In genomic region chr5:59597690-59598546, GRCh38 we compare ENCODE assay signal across 9 cellular contexts.
DNase-seq lines count a peak whose midpoint lies in the region; ATAC-seq, FAIRE-seq and TF ChIP-seq lines count a peak whose summit lies in the region.
"Had no signal": no experiment of that assay in that cellular context is flagged by ENCODE, and none has a peak within 500 bp of the region (broad histone marks: within the 10 kb centered on the region; RNA-seq: fewer than 3 reads in every experiment).

No MANE protein-coding gene starts in this region.

- H4K20me1 ChIP-seq in endothelial cell of umbilical vein (replicated peaks; ENCODE audit: control insufficient read depth, extremely low read depth, insufficient read depth, low read length), result no peaks in the 10 kb centered on the region

- POLR2A ChIA-PET in endothelial cell of umbilical vein (lab: Charles Lee), result no interaction called here

- H3K4me3 ChIP-seq in HUES48 (ENCODE audit: low read depth, low read length) (no peak overlapping the region), endothelial cell of umbilical vein (replicated peaks in 1 of 3; ENCODE audit: insufficient read depth in 1 of 3, low read depth in 1 of 3, low read length in 3 of 3) (peak overlapping the region in 1 of 3 experiments; percentile 34), skeletal muscle satellite cell (ENCODE audit: low read length) (peak overlapping the region; percentile 50)

- peak overlapping the region; percentile 29 for H2AFZ ChIP-seq in endothelial cell of umbilical vein (ENCODE audit: low read depth, low read length)

- H3K4me2 ChIP-seq in endothelial cell of umbilical vein (ENCODE audit: insufficient read depth, low read length) (peak overlapping the region; percentile 68), skeletal muscle satellite cell (ENCODE audit: low read length) (peak overlapping the region; percentile 72)

- H3K27ac Mint-ChIP-seq in T-helper 17 cell, result no peak overlapping the region

- H3K27me3 ChIP-seq in HUES48 (ENCODE audit: control insufficient read depth, insufficient read depth, low read length) (no peaks in the 10 kb centered on the region), endothelial cell of umbilical vein (ENCODE audit: control insufficient read depth in 2 of 2, insufficient read depth in 2 of 2, low read length in 2 of 2) (no peaks in the 10 kb centered on the region), skeletal muscle satellite cell (ENCODE audit: control insufficient read depth, insufficient read depth, low read length) (no peaks in the 10 kb centered on the region)

- dilution Hi-C loops in endothelial cell of umbilical vein (cut with MboI; ENCODE audit: extremely low pct_ligation_motif_present, low sequenced_read_pairs), result no loop called here

- no peak for FAIRE-seq in endothelial cell of umbilical vein (lab: Jason Lieb, UNC)
- FAIRE-seq: urothelium cell line had no signal

- peak; percentile 4 for DNase-seq in endothelial cell of umbilical vein (ENCODE audit: low read depth, low spot score)
- DNase-seq in NCI-H146 (lab: John Stamatoyannopoulos, UW), result no peak
- DNase-seq in HPDE6-E6E7 (ENCODE audit: extremely low spot score), result no peak
- DNase-seq in NCI-H1694 (lab: John Stamatoyannopoulos, UW), result no peak
- DNase-seq in T-helper 17 cell, result no peak

- TF ChIP-seq POLR2A in endothelial cell of umbilical vein (IDR thresholded peaks at IDR 0.05; ENCODE audit: low read depth, low read length), result no peak

- H3K27ac ChIP-seq in HUES48 (ENCODE audit: low read depth, low read length) (no peak overlapping the region), endothelial cell of umbilical vein (ENCODE audit: insufficient read depth, low read depth, low read length) (peak overlapping the region; percentile 19)

- H3K9me3 ChIP-seq in HUES48 (ENCODE audit: control insufficient read depth, insufficient read depth, low read length), result no peaks in the 10 kb centered on the region
- no peaks in the 10 kb centered on the region for H3K9me3 ChIP-seq in endothelial cell of umbilical vein (replicated peaks; ENCODE audit: control insufficient read depth, insufficient read depth, low read length)
- H3K9me3 ChIP-seq in skeletal muscle satellite cell (replicated peaks; ENCODE audit: low read length), result no peaks in the 10 kb centered on the region
- H3K9me3 ChIP-seq in T-helper 17 cell (ENCODE audit: control insufficient read depth, low read length, poor library complexity, severe bottlenecking), result no peaks in the 10 kb centered on the region

- H3K36me3 Mint-ChIP-seq in T-helper 17 cell (ENCODE audit: low read depth), result no peaks in the 10 kb centered on the region

- ATAC-seq in GM18868 (IDR thresholded peaks at IDR 0.05; ENCODE audit: unreplicated experiment) (peak; percentile 4), T-helper 17 cell (no peak)

- H3K4me1 ChIP-seq in HUES48 (ENCODE audit: control insufficient read depth, insufficient read depth, low read length) (peaks cover 14% of the 10 kb centered on the region), endothelial cell of umbilical vein (ENCODE audit: control insufficient read depth, extremely low read depth, insufficient read depth, low read length) (peaks cover 24% of the 10 kb centered on the region), skeletal muscle satellite cell (ENCODE audit: control insufficient read depth, insufficient read depth, low read length) (peaks cover 22% of the 10 kb centered on the region)

- H3K79me2 ChIP-seq in endothelial cell of umbilical vein (ENCODE audit: control insufficient read depth, insufficient read depth, low read length), result no peaks in the 10 kb centered on the region

- no peak overlapping the region for H3K4me3 Mint-ChIP-seq in T-helper 17 cell

- BruUV-seq in endothelial cell of umbilical vein (replicated peaks; lab: Mats Ljungman, UMichigan), result no TSS peak

- CTCF ChIA-PET in endothelial cell of umbilical vein (lab: Charles Lee), result interaction anchor here (0.8 to 2.0 kb wide), 7 partner anchors 10 to 75 kb away, joined by 3 to 6 read pairs (median 4); no protein-coding TSS in a partner anchor

- peaks cover 13% of the 10 kb centered on the region for H3K27me3 Mint-ChIP-seq in T-helper 17 cell

- intact Hi-C loops in endothelial cell of umbilical vein (cut with micrococcal nuclease), result loop anchor here (5.0 kb wide), 1 partner anchor 49 kb away; no protein-coding TSS in a partner anchor

- H3K9me1 ChIP-seq in endothelial cell of umbilical vein (replicated peaks; ENCODE audit: control insufficient read depth, extremely low read depth, insufficient read depth, low read length), result peaks cover 2% of the 10 kb centered on the region

- peaks cover 2% of the 10 kb centered on the region for H3K4me1 Mint-ChIP-seq in T-helper 17 cell

- TF ChIP-seq CTCF in endothelial cell of umbilical vein (IDR thresholded peaks at IDR 0.05; ENCODE audit: extremely low read depth in 1 of 2, insufficient read depth in 1 of 2, low read depth in 1 of 2, low read length in 2 of 2), result no peak

- H3K9ac ChIP-seq in HUES48 (ENCODE audit: low read depth, low read length), result peak overlapping the region; percentile 18; the same call in 1 of the 2 replicates
- no peak overlapping the region for H3K9ac ChIP-seq in endothelial cell of umbilical vein (replicated peaks; ENCODE audit: extremely low read depth, insufficient read depth, low read length)
- peak overlapping the region; percentile 46 for H3K9ac ChIP-seq in skeletal muscle satellite cell (ENCODE audit: low read depth, low read length)

- no peaks in the 10 kb centered on the region for H3K36me3 ChIP-seq in HUES48 (ENCODE audit: control insufficient read depth, insufficient read depth, low read length)
- H3K36me3 ChIP-seq in endothelial cell of umbilical vein (ENCODE audit: control insufficient read depth in 2 of 2, extremely low read depth in 1 of 2, insufficient read depth in 2 of 2, low read length in 2 of 2), result no peaks in the 10 kb centered on the region
- no peaks in the 10 kb centered on the region for H3K36me3 ChIP-seq in skeletal muscle satellite cell (ENCODE audit: insufficient read depth, low read length)

TF ChIP-seq in endothelial cell of umbilical vein, 7 proteins besides CTCF, POLR2A, EP300 and RAD21:
- TF ChIP-seq, protein P1, sequence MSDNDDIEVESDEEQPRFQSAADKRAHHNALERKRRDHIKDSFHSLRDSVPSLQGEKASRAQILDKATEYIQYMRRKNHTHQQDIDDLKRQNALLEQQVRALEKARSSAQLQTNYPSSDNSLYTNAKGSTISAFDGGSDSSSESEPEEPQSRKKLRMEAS (IDR thresholded peaks at IDR 0.05; ENCODE audit: insufficient read depth, insufficient read length), result no peak
- no peak for TF ChIP-seq FOS (IDR thresholded peaks at IDR 0.05; ENCODE audit: borderline replicate concordance, insufficient read depth, low read length)
- TF ChIP-seq MYC (IDR thresholded peaks at IDR 0.05; ENCODE audit: low read depth, low read length), result no peak
- TF ChIP-seq JUN (IDR thresholded peaks at IDR 0.05; ENCODE audit: borderline replicate concordance, insufficient read depth, insufficient read length, low read depth), result no peak
- no peak for TF ChIP-seq GATA2 (IDR thresholded peaks at IDR 0.05; ENCODE audit: insufficient read depth, insufficient read length, low read depth, low read length)
- no peak for TF ChIP-seq POLR2AphosphoS5 (IDR thresholded peaks at IDR 0.05; ENCODE audit: insufficient read depth, low read depth, low read length)
- TF ChIP-seq EZH2 (IDR thresholded peaks at IDR 0.05; ENCODE audit: borderline replicate concordance, low read depth, low read length, severe bottlenecking), result no peak
